17 cellular contexts compared by ENCODE assay signal in the genomic region with DNA sequence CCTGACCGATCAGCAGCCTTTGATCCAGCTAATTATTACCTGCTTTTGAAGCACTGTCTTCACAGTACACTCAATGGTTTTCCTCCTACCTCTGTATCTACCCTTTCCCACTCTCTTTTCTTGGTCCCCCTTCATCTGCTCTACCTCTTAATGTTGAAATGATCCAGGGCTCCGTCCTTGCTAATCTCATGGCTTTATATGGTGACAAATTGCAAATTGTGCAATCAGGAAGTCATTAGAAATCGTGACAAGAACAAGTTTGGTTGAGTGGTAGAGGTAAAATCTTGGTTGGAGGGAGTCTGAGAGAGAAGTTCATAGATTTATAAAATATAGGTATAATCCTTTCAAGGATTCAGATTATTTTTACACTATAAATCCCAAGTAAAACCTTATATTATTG. TPM values are rescaled to one million over a fixed set of nuclear protein-coding genes. Genes with fewer than 3 reads are reported as not detected.
"Had no signal": no experiment of that assay in that cellular context is flagged by ENCODE, and none has a peak within 500 bp of the region (broad histone marks: within the 10 kb centered on the region; RNA-seq: fewer than 3 reads in every experiment).

No MANE protein-coding gene starts in this region.

- H3K9me3 ChIP-seq: body of pancreas, esophagus squamous epithelium, tibial nerve, uterus had no signal

- H3K36me3 ChIP-seq: esophagus squamous epithelium, tibial nerve, uterus had no signal

- H3K27ac ChIP-seq: body of pancreas, esophagus squamous epithelium, tibial nerve, uterus had no signal

- DNase-seq: activated CD4-positive, alpha-beta T cell treated with anti-CD3 and anti-CD28 coated beads, Interleukin-2, amount 50 U/mL, for 1 hour; activated CD8-positive, alpha-beta memory T cell treated with anti-CD3 and anti-CD28 coated beads for 24 hours; activated gamma-delta T cell treated with Interleukin-2 at 50 U/mL for 16 hours; amygdala; body of pancreas; caudate nucleus; esophagus squamous epithelium; hippocampal formation; naive B cell; stimulated activated CD4-positive, alpha-beta T cell treated with anti-CD3 and anti-CD28 coated beads, Interleukin-15, amount 100 ng/mL, for 24 hours; stimulated activated CD4-positive, alpha-beta T cell treated with anti-CD3 and anti-CD28 coated beads, Interleukin-4, amount 100 ng/mL, for 1 hour; stimulated activated naive CD4-positive, alpha-beta T cell; uterus had no signal

- ATAC-seq: body of pancreas, left lobe of liver had no signal

- FAIRE-seq: colon, keratinocyte had no signal

- H3K4me3 ChIP-seq: body of pancreas, esophagus squamous epithelium, tibial nerve, uterus had no signal

- H3K4me1 ChIP-seq: body of pancreas, tibial nerve, uterus had no signal

RNA-seq across cellular contexts. Expression of a gene that starts 49.7 kb away (rescaled TPM):
- total RNA-seq: body of pancreas had no signal
